ENCODE assay signal across 32 cellular contexts in genomic region chr4:185796176-185796575, GRCh38. TPM values are rescaled to one million over a fixed set of nuclear protein-coding genes. Genes with fewer than 3 reads are reported as not detected.
DNase-seq lines count a peak whose midpoint lies in the region; ATAC-seq, FAIRE-seq and TF ChIP-seq lines count a peak whose summit lies in the region.
"Had no signal": no experiment of that assay in that cellular context is flagged by ENCODE, and none has a peak within 500 bp of the region (broad histone marks: within the 10 kb centered on the region; RNA-seq: fewer than 3 reads in every experiment).

No MANE protein-coding gene starts in this region.

- no peaks in the 10 kb centered on the region for H3K9me3 ChIP-seq in right atrium auricular region
- H3K9me3 ChIP-seq in thyroid gland = no peaks in the 10 kb centered on the region
- H3K9me3 ChIP-seq: ascending aorta, esophagus squamous epithelium, mucosa of descending colon, testis had no signal

- no peaks in the 10 kb centered on the region for H3K36me3 Mint-ChIP-seq in chondrocyte (ENCODE audit: low read depth)
- no peaks in the 10 kb centered on the region for H3K36me3 Mint-ChIP-seq in T-helper 2 cell treated with Interferon-gamma antibody and Interleukin-4, amounts not matched to agents 5 μg/mL and 100 μg/mL, for 36 hours (ENCODE audit: low read depth)
- H3K36me3 Mint-ChIP-seq: activated naive CD4-positive, alpha-beta T cell treated with anti-CD3 and anti-CD28 coated beads, Interleukin-2, amount 50 U/mL, for 72 hours; CD8-positive, alpha-beta memory T cell; stimulated activated naive B cell treated with anti-CD40 and anti-IgM and Interleukin-4, amounts not matched to agents 10 μg/mL and 1 μg/mL and 100 μg/mL, for 72 hours had no signal

- H3K27ac ChIP-seq in right atrium auricular region (peak overlapping the region; percentile 66 to 72), thyroid gland (peak overlapping the region in 2 of 3 donors; percentile 63 to 78)
- H3K27ac ChIP-seq: ascending aorta, esophagus squamous epithelium, PC-9, testis had no signal

- no peaks in the 10 kb centered on the region for H3K9me3 Mint-ChIP-seq in chondrocyte (ENCODE audit: low read depth)
- no peaks in the 10 kb centered on the region for H3K9me3 Mint-ChIP-seq in T-helper 2 cell treated with Interferon-gamma antibody and Interleukin-4, amounts not matched to agents 5 μg/mL and 100 μg/mL, for 36 hours
- H3K9me3 Mint-ChIP-seq: activated naive CD4-positive, alpha-beta T cell treated with anti-CD3 and anti-CD28 coated beads, Interleukin-2, amount 50 U/mL, for 72 hours; activated T-cell treated with anti-CD3 and anti-CD28 coated beads, Interleukin-2, amount 50 U/mL, for 72 hours; stimulated activated naive B cell treated with anti-CD40 and anti-IgM and Interleukin-4, amounts not matched to agents 10 μg/mL and 1 μg/mL and 100 μg/mL, for 72 hours had no signal

- peak overlapping the region; percentile 24 for H3K27ac Mint-ChIP-seq in chondrocyte (ENCODE audit: unreplicated experiment)
- no peak overlapping the region for H3K27ac Mint-ChIP-seq in T-helper 2 cell treated with Interferon-gamma antibody and Interleukin-4, amounts not matched to agents 5 μg/mL and 100 μg/mL, for 36 hours
- H3K27ac Mint-ChIP-seq: activated naive CD4-positive, alpha-beta T cell treated with anti-CD3 and anti-CD28 coated beads, Interleukin-2, amount 50 U/mL, for 72 hours; activated T-cell treated with anti-CD3 and anti-CD28 coated beads, Interleukin-2, amount 50 U/mL, for 72 hours; CD8-positive, alpha-beta memory T cell; progenitor cell of endocrine pancreas; stimulated activated naive B cell treated with anti-CD40 and anti-IgM and Interleukin-4, amounts not matched to agents 10 μg/mL and 1 μg/mL and 100 μg/mL, for 72 hours had no signal

- H3K36me3 ChIP-seq in right atrium auricular region (peaks cover 8% of the 10 kb centered on the region), thyroid gland (no peaks in the 10 kb centered on the region), H7 (replicated peaks; ENCODE audit: control insufficient read depth, insufficient read depth, low read length) (no peaks in the 10 kb centered on the region)
- H3K36me3 ChIP-seq: ascending aorta, esophagus squamous epithelium had no signal

- H3K4me1 ChIP-seq in right atrium auricular region (peaks cover 0 to 64% of the 10 kb centered on the region in 2 donors), thyroid gland (peaks cover 60 to 63% of the 10 kb centered on the region in 2 donors)

- no peaks in the 10 kb centered on the region for H3K27me3 Mint-ChIP-seq in chondrocyte (ENCODE audit: low read depth)
- no peaks in the 10 kb centered on the region for H3K27me3 Mint-ChIP-seq in T-helper 2 cell treated with Interferon-gamma antibody and Interleukin-4, amounts not matched to agents 5 μg/mL and 100 μg/mL, for 36 hours (ENCODE audit: low read depth)
- H3K27me3 Mint-ChIP-seq: progenitor cell of endocrine pancreas had no signal

- FAIRE-seq in HTR-8/SVneo (lab: Jason Lieb, UNC) = peak; percentile 67

- WGBS in thyroid gland, 2 donors = 82 to 88% methylated on average over 8 to 9 of the region's 11 CpGs

- intact Hi-C loops in thyroid gland (cut with DNase I) = no loop called here

- DNase-seq in HTR-8/SVneo (ENCODE audit: insufficient read length, low spot score) (peak; percentile 71), chondrocyte (ENCODE audit: low spot score) (no peak), right atrium auricular region (ENCODE audit: low spot score) (no peak), thyroid gland (no peak), H7 (no peak)
- no peak for DNase-seq in T-helper 2 cell treated with Interferon-gamma antibody and Interleukin-4, amounts not matched to agents 5 μg/mL and 100 μg/mL, for 36 hours (ENCODE audit: low spot score)
- no peak for DNase-seq in activated effector memory CD4-positive, alpha-beta T cell treated with anti-CD3 and anti-CD28 coated beads, Interleukin-2, amount 50 U/mL, for 16 hours
- DNase-seq: activated CD4-positive, alpha-beta T cell treated with anti-CD3 and anti-CD28 coated beads for 4 hours; activated T-cell treated with anti-CD3 and anti-CD28 coated beads, Interleukin-2, amount 50 U/mL, for 72 hours; AML-193; CD8-positive, alpha-beta memory T cell; DMS153; esophagus squamous epithelium; GF-D8; Karpas-422; mucosa of descending colon; NCI-H1930; NCI-H2227 treated with DMSO at 0.1 percent for 48 hours; PC-9; SIG-M5; stimulated activated CD4-positive, alpha-beta T cell treated with anti-CD3 and anti-CD28 coated beads, Interleukin-2, amount 100 ng/mL, for 48 hours; stimulated activated naive B cell treated with anti-CD40 and anti-IgM and Interleukin-4, amounts not matched to agents 10 μg/mL and 1 μg/mL and 100 μg/mL, for 72 hours; T-helper 1 cell; testis had no signal

- TF ChIP-seq POLR2A in thyroid gland (IDR thresholded peaks at IDR 0.05) = no peak

- H3K4me1 Mint-ChIP-seq in chondrocyte (ENCODE audit: low read depth) = peaks cover 51% of the 10 kb centered on the region
- H3K4me1 Mint-ChIP-seq in T-helper 2 cell treated with Interferon-gamma antibody and Interleukin-4, amounts not matched to agents 5 μg/mL and 100 μg/mL, for 36 hours (ENCODE audit: low read depth) = no peaks in the 10 kb centered on the region
- H3K4me1 Mint-ChIP-seq: CD8-positive, alpha-beta memory T cell; stimulated activated naive B cell treated with anti-CD40 and anti-IgM and Interleukin-4, amounts not matched to agents 10 μg/mL and 1 μg/mL and 100 μg/mL, for 72 hours had no signal

- H3K27me3 ChIP-seq in right atrium auricular region (no peaks in the 10 kb centered on the region), thyroid gland (no peaks in the 10 kb centered on the region), H7 (ENCODE audit: control insufficient read depth, insufficient read depth, low read length) (no peaks in the 10 kb centered on the region)
- H3K27me3 ChIP-seq: ascending aorta, esophagus squamous epithelium, testis had no signal

- TF ChIP-seq CTCF in chondrocyte (IDR thresholded peaks at IDR 0.05) (no peak), right atrium auricular region (IDR thresholded peaks at IDR 0.05) (no peak), thyroid gland (IDR thresholded peaks at IDR 0.05) (no peak)

- H3K4me3 ChIP-seq in right atrium auricular region (no peak overlapping the region), thyroid gland (replicated peaks in 1 of 3) (no peak overlapping the region), H7 (ENCODE audit: insufficient read depth, low read depth, low read length) (no peak overlapping the region)
- H3K4me3 ChIP-seq: ascending aorta, esophagus squamous epithelium, mucosa of descending colon, PC-9, smooth muscle cell, testis had no signal

- H3K4me3 Mint-ChIP-seq in chondrocyte (ENCODE audit: unreplicated experiment) = no peak overlapping the region
- H3K4me3 Mint-ChIP-seq in T-helper 2 cell treated with Interferon-gamma antibody and Interleukin-4, amounts not matched to agents 5 μg/mL and 100 μg/mL, for 36 hours = no peak overlapping the region
- H3K4me3 Mint-ChIP-seq: activated T-cell treated with anti-CD3 and anti-CD28 coated beads, Interleukin-2, amount 50 U/mL, for 72 hours; CD8-positive, alpha-beta memory T cell; neural crest cell; stimulated activated naive B cell treated with anti-CD40 and anti-IgM and Interleukin-4, amounts not matched to agents 10 μg/mL and 1 μg/mL and 100 μg/mL, for 72 hours had no signal

- ATAC-seq in HG02798 (IDR thresholded peaks at IDR 0.05; ENCODE audit: poor library complexity, unreplicated experiment) = no peak
- ATAC-seq: activated naive CD4-positive, alpha-beta T cell treated with anti-CD3 and anti-CD28 coated beads, Interleukin-2, amount 50 U/mL, for 72 hours; activated T-cell treated with anti-CD3 and anti-CD28 coated beads, Interleukin-2, amount 50 U/mL, for 72 hours; HCT116; left lobe of liver; mucosa of descending colon; stimulated activated naive B cell treated with anti-CD40 and anti-IgM and Interleukin-4, amounts not matched to agents 10 μg/mL and 1 μg/mL and 100 μg/mL, for 72 hours had no signal

RNA-seq across cellular contexts. Expression of gene SORBS2, which starts 15.8 kb away (rescaled TPM):
- 41.8 to 105 TPM (median 104 TPM) in 3 replicates for total RNA-seq in chondrocyte
- 100 to 1,000 TPM; 530 to 741 TPM for total RNA-seq in right atrium auricular region
- 100 to 1,000 TPM; 290 to 437 (median 377) TPM for total RNA-seq in thyroid gland
- total RNA-seq in H7 (2014; rRNA removed; shearing (Covaris generic)) = 6.8 and 7.3 TPM in 2 replicates
- total RNA-seq: activated naive CD4-positive, alpha-beta T cell treated with anti-CD3 and anti-CD28 coated beads, Interleukin-2, amount 50 U/mL, for 72 hours; CD8-positive, alpha-beta memory T cell had no signal
